In genomic region chr18:36129300-36130038, GRCh38 we compare ENCODE assay signal across 8 cellular contexts. TPM values are rescaled to one million over a fixed set of nuclear protein-coding genes. Genes with fewer than 3 reads are reported as not detected.
DNase-seq lines count a peak whose midpoint lies in the region; ATAC-seq and TF ChIP-seq lines count a peak whose summit lies in the region.

Gene ELP2 (plus strand): TSS chr18:36129899. CDS start chr18:36129934, 35 bp downstream.
Gene SLC39A6 (minus strand): TSS chr18:36129340. CDS start chr18:36127007, 2,333 bp downstream.

- peak within 1 kb of the TSS; percentile 77 for H3K27ac ChIP-seq in RWPE2 (ENCODE audit: poor library complexity, severe bottlenecking)

- H3K27ac Mint-ChIP-seq in activated T-helper 2 cell treated with anti-CD3 and anti-CD28 coated beads, Interferon-gamma antibody, Interleukin-2, Interleukin-4, amounts not matched to agents 10 μg/mL and 5 μg/mL and 100 μg/mL, durations not matched to agents 14 hours and 24 hours and 36 hours = peak within 1 kb of the TSS; percentile 93
- H3K27ac Mint-ChIP-seq in naive thymus-derived CD8-positive, alpha-beta T cell = peak within 1 kb of the TSS; percentile 92 to 99 (median 98)
- H3K27ac Mint-ChIP-seq in stimulated activated naive B cell treated with anti-CD40 and anti-IgM and Interleukin-4, amounts not matched to agents 10 μg/mL and 1 μg/mL and 100 μg/mL, for 72 hours = peak within 1 kb of the TSS; percentile 98

- H3K79me2 ChIP-seq in Loucy (ENCODE audit: insufficient read depth, low read length) = peaks cover 81% of the 10 kb centered on the region

- peaks cover 52% of the 10 kb centered on the region for H3K36me3 Mint-ChIP-seq in activated T-helper 2 cell treated with anti-CD3 and anti-CD28 coated beads, Interferon-gamma antibody, Interleukin-2, Interleukin-4, amounts not matched to agents 10 μg/mL and 5 μg/mL and 100 μg/mL, durations not matched to agents 14 hours and 24 hours and 36 hours (ENCODE audit: low read depth)
- H3K36me3 Mint-ChIP-seq in naive thymus-derived CD8-positive, alpha-beta T cell = peaks cover 0 to 38% (median 8%) of the 10 kb centered on the region in 3 donors
- H3K36me3 Mint-ChIP-seq in stimulated activated naive B cell treated with anti-CD40 and anti-IgM and Interleukin-4, amounts not matched to agents 10 μg/mL and 1 μg/mL and 100 μg/mL, for 72 hours = peaks cover 26 to 38% of the 10 kb centered on the region in 2 donors

- no peaks in the 10 kb centered on the region for H3K9me2 ChIP-seq in Loucy (replicated peaks; ENCODE audit: low read depth, low read length)

- peaks cover 47% of the 10 kb centered on the region for H3K4me1 Mint-ChIP-seq in activated T-helper 2 cell treated with anti-CD3 and anti-CD28 coated beads, Interferon-gamma antibody, Interleukin-2, Interleukin-4, amounts not matched to agents 10 μg/mL and 5 μg/mL and 100 μg/mL, durations not matched to agents 14 hours and 24 hours and 36 hours (ENCODE audit: low read depth)
- peaks cover 24 to 72% (median 63%) of the 10 kb centered on the region in 4 donors for H3K4me1 Mint-ChIP-seq in naive thymus-derived CD8-positive, alpha-beta T cell
- peaks cover 27 to 63% of the 10 kb centered on the region in 2 donors for H3K4me1 Mint-ChIP-seq in stimulated activated naive B cell treated with anti-CD40 and anti-IgM and Interleukin-4, amounts not matched to agents 10 μg/mL and 1 μg/mL and 100 μg/mL, for 72 hours

- H3K27me3 ChIP-seq in H7 (ENCODE audit: control insufficient read depth, insufficient read depth, low read length) (no peaks in the 10 kb centered on the region), Loucy (ENCODE audit: insufficient read depth, low read length, poor library complexity, severe bottlenecking) (no peaks in the 10 kb centered on the region), RWPE2 (ENCODE audit: insufficient read depth, poor library complexity, severe bottlenecking) (no peaks in the 10 kb centered on the region)

- H3K4me2 ChIP-seq in Loucy (ENCODE audit: low read depth, low read length, poor library complexity, severe bottlenecking) = peak within 1 kb of the TSS; percentile 95

- H3K4me3 ChIP-seq in H7 (ENCODE audit: insufficient read depth, low read depth, low read length) (peak within 1 kb of the TSS; percentile 87), Loucy (ENCODE audit: low read length, poor library complexity, severe bottlenecking) (peak within 1 kb of the TSS; percentile 91), RWPE2 (ENCODE audit: severe bottlenecking) (peak within 1 kb of the TSS; percentile 68), fibroblast of mammary gland (ENCODE audit: control insufficient read depth, low read depth, low read length) (peak within 1 kb of the TSS; percentile 98)

- POLR2A ChIA-PET in naive thymus-derived CD8-positive, alpha-beta T cell (lab: Charles Lee) = interaction anchor here (0.6 to 3.3 kb wide), 21 partner anchors 10 to 1087 kb away, joined by 3 to 27 read pairs (median 4); partner anchors contain the start of genes INO80C, RMP24, RPRD1A and ZNF24

- peaks cover 72% of the 10 kb centered on the region for H3K4me1 ChIP-seq in Loucy (ENCODE audit: insufficient read depth, low read length, poor library complexity, severe bottlenecking)
- H3K4me1 ChIP-seq in RWPE2 (ENCODE audit: insufficient read depth, poor library complexity, severe bottlenecking) = peaks cover 3% of the 10 kb centered on the region

- H3K9me3 ChIP-seq in Loucy (ENCODE audit: insufficient read depth, low read depth, low read length) = no peaks in the 10 kb centered on the region
- H3K9me3 ChIP-seq in RWPE2 (ENCODE audit: severe bottlenecking) = no peaks in the 10 kb centered on the region

- TF ChIP-seq CTCF in Loucy (conservative IDR thresholded peaks at IDR 0.05; ENCODE audit: low read length) (no peak), RWPE2 (IDR thresholded peaks at IDR 0.05; ENCODE audit: poor library complexity, severe bottlenecking) (no peak), fibroblast of mammary gland (conservative IDR thresholded peaks at IDR 0.05; ENCODE audit: control insufficient read depth, insufficient read depth, low read depth, low read length) (no peak)

- no peaks in the 10 kb centered on the region for H3F3A ChIP-seq in Loucy (ENCODE audit: low read depth)

- no peaks in the 10 kb centered on the region for H3K9me3 Mint-ChIP-seq in activated T-helper 2 cell treated with anti-CD3 and anti-CD28 coated beads, Interferon-gamma antibody, Interleukin-2, Interleukin-4, amounts not matched to agents 10 μg/mL and 5 μg/mL and 100 μg/mL, durations not matched to agents 14 hours and 24 hours and 36 hours
- no peaks in the 10 kb centered on the region for H3K9me3 Mint-ChIP-seq in naive thymus-derived CD8-positive, alpha-beta T cell
- no peaks in the 10 kb centered on the region for H3K9me3 Mint-ChIP-seq in stimulated activated naive B cell treated with anti-CD40 and anti-IgM and Interleukin-4, amounts not matched to agents 10 μg/mL and 1 μg/mL and 100 μg/mL, for 72 hours

- H3K4me3 Mint-ChIP-seq in activated T-helper 2 cell treated with anti-CD3 and anti-CD28 coated beads, Interferon-gamma antibody, Interleukin-2, Interleukin-4, amounts not matched to agents 10 μg/mL and 5 μg/mL and 100 μg/mL, durations not matched to agents 14 hours and 24 hours and 36 hours (ENCODE audit: low read depth) = peak within 1 kb of the TSS; percentile 95
- H3K4me3 Mint-ChIP-seq in naive thymus-derived CD8-positive, alpha-beta T cell = peak within 1 kb of the TSS; percentile 90 to 98 (median 94)
- peak within 1 kb of the TSS; percentile 96 to 99 for H3K4me3 Mint-ChIP-seq in stimulated activated naive B cell treated with anti-CD40 and anti-IgM and Interleukin-4, amounts not matched to agents 10 μg/mL and 1 μg/mL and 100 μg/mL, for 72 hours

- H4K20me1 ChIP-seq in Loucy (ENCODE audit: insufficient read depth, low read length, poor library complexity, severe bottlenecking) = peaks cover 48% of the 10 kb centered on the region

- H2AFZ ChIP-seq in Loucy (ENCODE audit: low read length) = peak within 1 kb of the TSS; percentile 99

- no peaks in the 10 kb centered on the region for H3K27me3 Mint-ChIP-seq in activated T-helper 2 cell treated with anti-CD3 and anti-CD28 coated beads, Interferon-gamma antibody, Interleukin-2, Interleukin-4, amounts not matched to agents 10 μg/mL and 5 μg/mL and 100 μg/mL, durations not matched to agents 14 hours and 24 hours and 36 hours (ENCODE audit: low read depth)
- no peaks in the 10 kb centered on the region for H3K27me3 Mint-ChIP-seq in naive thymus-derived CD8-positive, alpha-beta T cell
- no peaks in the 10 kb centered on the region for H3K27me3 Mint-ChIP-seq in stimulated activated naive B cell treated with anti-CD40 and anti-IgM and Interleukin-4, amounts not matched to agents 10 μg/mL and 1 μg/mL and 100 μg/mL, for 72 hours

- intact Hi-C loops in activated T-helper 2 cell treated with anti-CD3 and anti-CD28 coated beads, Interferon-gamma antibody, Interleukin-2, Interleukin-4, amounts not matched to agents 10 μg/mL and 5 μg/mL and 100 μg/mL, durations not matched to agents 14 hours and 24 hours and 36 hours (cut with micrococcal nuclease) = loop anchor here (1.0 to 5.0 kb wide), 6 partner anchors 62 to 1087 kb away; partner anchors contain the start of genes KIAA1328, MAPRE2, RMP24 and RPRD1A

- H3K9ac ChIP-seq in Loucy (ENCODE audit: low read depth, low read length, poor library complexity, severe bottlenecking) = peak within 1 kb of the TSS; percentile 98

- DNase-seq in ELR (ENCODE audit: low read depth) = peak; percentile 96
- DNase-seq in H7 = peak; percentile 98
- DNase-seq in RWPE2 (ENCODE audit: low spot score) = peak; percentile 89
- peak; percentile 92 for DNase-seq in activated T-helper 2 cell treated with anti-CD3 and anti-CD28 coated beads, Interferon-gamma antibody, Interleukin-2, Interleukin-4, amounts not matched to agents 10 μg/mL and 5 μg/mL and 100 μg/mL, durations not matched to agents 14 hours and 24 hours and 36 hours (ENCODE audit: low spot score)
- peak; percentile 92 for DNase-seq in fibroblast of mammary gland (ENCODE audit: low read depth)
- peak; percentile 89 to 97 (median 96) for DNase-seq in naive thymus-derived CD8-positive, alpha-beta T cell
- DNase-seq in stimulated activated naive B cell treated with anti-CD40 and anti-IgM and Interleukin-4, amounts not matched to agents 10 μg/mL and 1 μg/mL and 100 μg/mL, for 72 hours = peak; percentile 91

- peak; percentile 93 for ATAC-seq in RWPE2 (ENCODE audit: low read depth)
- ATAC-seq in naive thymus-derived CD8-positive, alpha-beta T cell = peak; percentile 87 to 92
- peak; percentile 93 to 94 for ATAC-seq in stimulated activated naive B cell treated with anti-CD40 and anti-IgM and Interleukin-4, amounts not matched to agents 10 μg/mL and 1 μg/mL and 100 μg/mL, for 72 hours (replicated peaks)

- H3K36me3 ChIP-seq in H7 (replicated peaks; ENCODE audit: control insufficient read depth, insufficient read depth, low read length) (peaks cover 3% of the 10 kb centered on the region), Loucy (ENCODE audit: insufficient read depth, low read length) (no peaks in the 10 kb centered on the region; the same call in 1 of the 2 replicates), RWPE2 (ENCODE audit: low read depth) (peaks cover 10% of the 10 kb centered on the region)

RNA-seq across cellular contexts. Expression of gene ELP2, which starts in this region (rescaled TPM):
- total RNA-seq in H7 (2014; rRNA removed; shearing (Covaris generic)) = 92.2 and 144 TPM in 2 replicates
- 93.3 and 94.2 TPM in 2 replicates for total RNA-seq in activated T-helper 2 cell treated with anti-CD3 and anti-CD28 coated beads, Interferon-gamma antibody, Interleukin-2, Interleukin-4, amounts not matched to agents 10 μg/mL and 5 μg/mL and 100 μg/mL, durations not matched to agents 14 hours and 24 hours and 36 hours
- total RNA-seq in naive thymus-derived CD8-positive, alpha-beta T cell = 100 to 1,000 TPM; 165 to 172 TPM
- 10 to 100 TPM; 65.4 to 84.0 (median 68.2) TPM for polyA plus RNA-seq in naive thymus-derived CD8-positive, alpha-beta T cell

RNA-seq across cellular contexts. Expression of gene SLC39A6, which starts in this region (rescaled TPM):
- 36.2 and 36.7 TPM in 2 replicates for total RNA-seq in H7 (2014; rRNA removed; shearing (Covaris generic))
- 41.7 and 42.7 TPM in 2 replicates for total RNA-seq in activated T-helper 2 cell treated with anti-CD3 and anti-CD28 coated beads, Interferon-gamma antibody, Interleukin-2, Interleukin-4, amounts not matched to agents 10 μg/mL and 5 μg/mL and 100 μg/mL, durations not matched to agents 14 hours and 24 hours and 36 hours
- 10 to 100 TPM; 22.4 to 22.9 TPM for total RNA-seq in naive thymus-derived CD8-positive, alpha-beta T cell
- polyA plus RNA-seq in naive thymus-derived CD8-positive, alpha-beta T cell = 10 to 100 TPM; 22.2 to 25.3 (median 23.0) TPM

Comparison
In these comparisons a context has a peak if more than half of its experiments do, and no peak if none do; other contexts are left out.
1. Peak in every context shown above with its lines: DNase-seq, ATAC-seq, H3K4me3 ChIP-seq and H3K27ac ChIP-seq.